14 cellular contexts compared by ENCODE assay signal in genomic region chr20:56433880-56434255, GRCh38. TPM values are rescaled to one million over a fixed set of nuclear protein-coding genes. Genes with fewer than 3 reads are reported as not detected.
DNase-seq lines count a peak whose midpoint lies in the region; ATAC-seq, FAIRE-seq and TF ChIP-seq lines count a peak whose summit lies in the region.
"Had no signal": no experiment of that assay in that cellular context is flagged by ENCODE, and none has a peak within 500 bp of the region (broad histone marks: within the 10 kb centered on the region; RNA-seq: fewer than 3 reads in every experiment).

No MANE protein-coding gene starts in this region.

- under 1% methylated on average over 6 of the region's 6 CpGs for WGBS in mammary epithelial cell (ENCODE audit: low coverage, missing lambda C conversion rate)

- ATAC-seq in HG02678 (IDR thresholded peaks at IDR 0.05; ENCODE audit: unreplicated experiment) (no peak), GM19023 (IDR thresholded peaks at IDR 0.05; ENCODE audit: unreplicated experiment) (no peak)

- FAIRE-seq in D721Med (lab: Jason Lieb, UNC) = no peak

- DNase-seq in mammary epithelial cell = no peak
- DNase-seq in MCF 10A (ENCODE audit: unreplicated experiment) = no peak
- DNase-seq in activated CD8-positive, alpha-beta memory T cell treated with anti-CD3 and anti-CD28 coated beads, Interleukin-2, amount 50 U/mL, for 48 hours = peak; percentile 50
- peak; percentile 91 for DNase-seq in fibroblast of pulmonary artery (ENCODE audit: low read depth)
- no peak for DNase-seq in D721Med (ENCODE audit: insufficient read length, low spot score)
- DNase-seq: activated CD4-positive, CD25-positive, alpha-beta regulatory T cell; endodermal cell; NCI-H187 had no signal

- BruUV-seq in mammary epithelial cell (replicated peaks; lab: Mats Ljungman, UMichigan) (no TSS peak), MCF 10A (replicated peaks; lab: Mats Ljungman, UMichigan) (no TSS peak)

- intact Hi-C loops in mammary epithelial cell (cut with micrococcal nuclease) (no loop called here), MCF 10A (cut with micrococcal nuclease) (no loop called here)

- POLR2A ChIA-PET in MCF 10A (lab: Yijun Ruan, JAX) = interaction anchor here (0.6 kb wide), 1 partner anchor 60 kb away, joined by 6 read pairs; no protein-coding TSS in a partner anchor

- no peak overlapping the region for H3K27ac ChIP-seq in mammary epithelial cell (ENCODE audit: insufficient read depth, low read depth, low read length)
- H3K27ac ChIP-seq: SK-N-MC, vagina had no signal

- H3K4me3 ChIP-seq in mammary epithelial cell (replicated peaks in 1 of 3; ENCODE audit: insufficient read depth in 1 of 3, low read depth in 2 of 3, low read length in 3 of 3) (no peak overlapping the region), fibroblast of pulmonary artery (replicated peaks; ENCODE audit: low read depth, low read length) (no peak overlapping the region)
- H3K4me3 ChIP-seq: SK-N-MC, skin epidermis, vagina had no signal

- H3K79me2 ChIP-seq in mammary epithelial cell (ENCODE audit: insufficient read depth, low read length) = no peaks in the 10 kb centered on the region

- dilution Hi-C loops in mammary epithelial cell (cut with HindIII; ENCODE audit: low sequenced_read_pairs) = no loop called here

- in situ Hi-C loops in mammary epithelial cell (cut with MboI; ENCODE audit: low sequenced_read_pairs in 2 of 2) = no loop called here

- H3K36me3 ChIP-seq in mammary epithelial cell (ENCODE audit: insufficient read depth, low read length) = no peaks in the 10 kb centered on the region
- H3K36me3 ChIP-seq: vagina had no signal

- H3K4me3 Mint-ChIP-seq in MCF 10A (ENCODE audit: unreplicated experiment) = no peak overlapping the region
- H3K4me3 Mint-ChIP-seq in stimulated activated naive CD8-positive, alpha-beta T cell treated with anti-CD3 and anti-CD28 coated beads, Interleukin-15, Interleukin-2, amounts not matched to agents 100 ng/mL and 50 ng/mL, for 24 hours = no peak overlapping the region
- H3K4me3 Mint-ChIP-seq: endodermal cell had no signal

- H3K4me1 ChIP-seq in mammary epithelial cell (ENCODE audit: insufficient read depth, low read length) = no peaks in the 10 kb centered on the region

- H3K27ac Mint-ChIP-seq in MCF 10A (ENCODE audit: low read depth, unreplicated experiment) = no peak overlapping the region
- peak overlapping the region; percentile 84 for H3K27ac Mint-ChIP-seq in stimulated activated naive CD8-positive, alpha-beta T cell treated with anti-CD3 and anti-CD28 coated beads, Interleukin-15, Interleukin-2, amounts not matched to agents 100 ng/mL and 50 ng/mL, for 24 hours
- H3K27ac Mint-ChIP-seq: endodermal cell had no signal

- no peak for TF ChIP-seq CTCF in mammary epithelial cell (conservative IDR thresholded peaks at IDR 0.05 in 1 of 2, IDR thresholded peaks at IDR 0.05 in 1 of 2; ENCODE audit: extremely low read depth in 1 of 2, insufficient read depth in 1 of 2, low read depth in 1 of 2, low read length in 2 of 2)
- no peak for TF ChIP-seq CTCF in MCF 10A (IDR thresholded peaks at IDR 0.05; ENCODE audit: unreplicated experiment)
- TF ChIP-seq CTCF in fibroblast of pulmonary artery (IDR thresholded peaks at IDR 0.05; ENCODE audit: low read length, missing control alignments) = no peak
- TF ChIP-seq CTCF in D721Med (IDR thresholded peaks at IDR 0.05; ENCODE audit: insufficient read depth, missing control alignments) = no peak

- no peak overlapping the region for H3K9ac ChIP-seq in mammary epithelial cell (ENCODE audit: insufficient read depth, low read length)

- CTCF ChIA-PET in mammary epithelial cell (lab: Charles Lee; ENCODE audit: low non-redundant PET) = no interaction called here
- CTCF ChIA-PET in MCF 10A (lab: Yijun Ruan, JAX) = interaction anchor here (0.6 to 1.9 kb wide), 4 partner anchors 12 to 662 kb away, joined by 3 to 7 read pairs (median 3); no protein-coding TSS in a partner anchor

- peaks cover 14% of the 10 kb centered on the region for H3K27me3 Mint-ChIP-seq in MCF 10A (ENCODE audit: insufficient read depth, unreplicated experiment)
- no peaks in the 10 kb centered on the region for H3K27me3 Mint-ChIP-seq in stimulated activated naive CD8-positive, alpha-beta T cell treated with anti-CD3 and anti-CD28 coated beads, Interleukin-15, Interleukin-2, amounts not matched to agents 100 ng/mL and 50 ng/mL, for 24 hours

- no peaks in the 10 kb centered on the region for H4K20me1 ChIP-seq in mammary epithelial cell (ENCODE audit: insufficient read depth, low read length)

- no peaks in the 10 kb centered on the region for H3K27me3 ChIP-seq in mammary epithelial cell (ENCODE audit: insufficient read depth, low read length)
- H3K27me3 ChIP-seq: vagina had no signal

- no peaks in the 10 kb centered on the region for H3K9me3 ChIP-seq in mammary epithelial cell (replicated peaks; ENCODE audit: insufficient read depth, low read length)
- H3K9me3 ChIP-seq: vagina had no signal

- peaks cover 9% of the 10 kb centered on the region for H3K4me1 Mint-ChIP-seq in MCF 10A (ENCODE audit: insufficient read depth, unreplicated experiment)
- peaks cover 73% of the 10 kb centered on the region for H3K4me1 Mint-ChIP-seq in stimulated activated naive CD8-positive, alpha-beta T cell treated with anti-CD3 and anti-CD28 coated beads, Interleukin-15, Interleukin-2, amounts not matched to agents 100 ng/mL and 50 ng/mL, for 24 hours (ENCODE audit: low read depth)

- no peaks in the 10 kb centered on the region for H3K9me3 Mint-ChIP-seq in MCF 10A (ENCODE audit: unreplicated experiment)
- no peaks in the 10 kb centered on the region for H3K9me3 Mint-ChIP-seq in stimulated activated naive CD8-positive, alpha-beta T cell treated with anti-CD3 and anti-CD28 coated beads, Interleukin-15, Interleukin-2, amounts not matched to agents 100 ng/mL and 50 ng/mL, for 24 hours
- H3K9me3 Mint-ChIP-seq: endodermal cell had no signal

- H3K36me3 Mint-ChIP-seq in MCF 10A (ENCODE audit: insufficient read depth, unreplicated experiment) = no peaks in the 10 kb centered on the region
- H3K36me3 Mint-ChIP-seq in stimulated activated naive CD8-positive, alpha-beta T cell treated with anti-CD3 and anti-CD28 coated beads, Interleukin-15, Interleukin-2, amounts not matched to agents 100 ng/mL and 50 ng/mL, for 24 hours (ENCODE audit: low read depth) = peaks cover 16% of the 10 kb centered on the region

- H3K4me2 ChIP-seq in mammary epithelial cell (ENCODE audit: insufficient read depth, low read depth, low read length) = no peak overlapping the region

- H2AFZ ChIP-seq in mammary epithelial cell (ENCODE audit: low read depth, low read length) = peak overlapping the region; percentile 42

RNA-seq across cellular contexts. Expression of gene CASS4, which starts 21.8 kb away (rescaled TPM):
- under 1 TPM in 1 of 2 donors, not detected in 1; under 0.01 TPM for total RNA-seq in mammary epithelial cell
- not detected for polyA plus RNA-seq in mammary epithelial cell
- polyA minus RNA-seq in mammary epithelial cell = not detected
- total RNA-seq in MCF 10A (2022) = not detected in 2 replicates
- total RNA-seq: endodermal cell had no signal

RNA-seq across cellular contexts. Expression of gene RTF2, which starts 34.6 kb away (rescaled TPM):
- 10 to 100 TPM; 46.2 to 66.2 TPM for total RNA-seq in mammary epithelial cell
- 57.0 TPM for polyA plus RNA-seq in mammary epithelial cell
- polyA minus RNA-seq in mammary epithelial cell = 29.8 TPM
- 66.4 and 72.8 TPM in 2 replicates for total RNA-seq in MCF 10A (2022)

RNA-seq across cellular contexts. Expression of gene CSTF1, which starts 41.4 kb away (rescaled TPM):
- total RNA-seq in mammary epithelial cell (10 to 100 TPM; 33.4 to 35.0 TPM), MCF 10A (2022) (30.1 and 35.1 TPM in 2 replicates)
- polyA plus RNA-seq in mammary epithelial cell = 47.6 TPM
- polyA minus RNA-seq in mammary epithelial cell = 170 TPM

RNA-seq across cellular contexts. Expression of gene AURKA, which starts 41.9 kb away (rescaled TPM):
- total RNA-seq in mammary epithelial cell (10 to 100 TPM in 1 of 2 donors, 1 to 10 TPM in 1; 6.0 to 44.3 TPM), MCF 10A (2022) (65.8 and 75.3 TPM in 2 replicates)
- polyA plus RNA-seq in mammary epithelial cell = 59.3 TPM
- 44.4 TPM for polyA minus RNA-seq in mammary epithelial cell

Comparison
In these comparisons a context has a peak if more than half of its experiments do, and no peak if none do; other contexts are left out.
1. DNase-seq: peak in activated CD8-positive, alpha-beta memory T cell treated with anti-CD3 and anti-CD28 coated beads, Interleukin-2, amount 50 U/mL, for 48 hours (single experiment) and fibroblast of pulmonary artery (single experiment); none in mammary epithelial cell (single experiment), MCF 10A (single experiment) and D721Med (single experiment).